Comparison of ENCODE assay signal across 20 cellular contexts in the genomic region with DNA sequence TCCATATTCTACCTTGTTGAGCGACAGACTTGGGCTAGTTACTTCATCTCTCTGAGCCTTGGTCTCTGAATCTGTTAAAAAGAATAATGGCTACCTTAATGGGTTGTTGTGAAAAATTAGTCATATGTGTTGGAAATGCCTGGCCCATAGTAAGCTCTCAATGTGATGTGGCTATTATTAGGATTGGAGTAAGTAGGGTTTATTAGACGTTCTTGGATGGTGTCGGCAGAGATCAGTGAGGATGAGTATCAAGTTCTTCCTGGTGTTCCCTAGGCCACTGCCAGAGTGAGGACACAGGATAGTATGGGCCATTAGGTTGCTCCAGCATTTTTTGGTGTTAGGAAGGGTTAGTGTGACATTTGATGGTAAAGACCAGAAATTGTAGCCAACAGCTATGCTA.
DNase-seq lines count a peak whose midpoint lies in the region; ATAC-seq, FAIRE-seq and TF ChIP-seq lines count a peak whose summit lies in the region.
"Had no signal": no experiment of that assay in that cellular context is flagged by ENCODE, and none has a peak within 500 bp of the region (broad histone marks: within the 10 kb centered on the region; RNA-seq: fewer than 3 reads in every experiment).

No MANE protein-coding gene starts in this region.

- H3K36me3 ChIP-seq in HEK293 (ENCODE audit: control insufficient read depth in 2 of 2, insufficient read depth in 1 of 2, low read length in 2 of 2) (no peaks in the 10 kb centered on the region), GM12878 (ENCODE audit: control insufficient read depth in 2 of 2, insufficient read depth in 2 of 2, low read length in 1 of 2) (no peaks in the 10 kb centered on the region), gastrocnemius medialis (no peaks in the 10 kb centered on the region), ovary (no peaks in the 10 kb centered on the region)
- H3K36me3 ChIP-seq: BE2C, HAP-1 had no signal

- POLR2A ChIA-PET in HEK293 (lab: Yijun Ruan, JAX) (no interaction called here), GM12878 (lab: Charles Lee) (no interaction called here)

- no peak overlapping the region for H2AFZ ChIP-seq in GM12878 (ENCODE audit: control insufficient read depth, low read depth, low read length)
- H2AFZ ChIP-seq: GM23248 had no signal

- DNase-seq in GM12878 (ENCODE audit: low read depth, low spot score) (no peak), gastrocnemius medialis (peak; percentile 55 to 61), activated T-cell treated with anti-CD3 and anti-CD28 coated beads for 4 hours (no peak), NCI-H510A (lab: John Stamatoyannopoulos, UW) (no peak), ovary (no peak)
- no peak for DNase-seq in stimulated activated naive CD8-positive, alpha-beta T cell treated with anti-CD3 and anti-CD28 coated beads, Interleukin-15, amount 100 ng/mL, for 72 hours
- DNase-seq: ACHN; BE2C; CD4-positive, alpha-beta memory T cell; DMS153; DMS79; GDM1; GM23248; KG1 had no signal

- TF ChIP-seq RAD21 in GM12878 (IDR thresholded peaks at IDR 0.05; ENCODE audit: insufficient read depth, low read depth, low read length): no peak

- peak; percentile 23 for FAIRE-seq in GM12878 (lab: Jason Lieb, UNC)
- FAIRE-seq: A204.1 had no signal

- CTCF ChIA-PET in HEK293 (lab: Yijun Ruan, JAX): interaction anchor here (1.0 kb wide), 1 partner anchor 592 kb away, joined by 4 read pairs; no protein-coding TSS in a partner anchor
- CTCF ChIA-PET in GM12878 (lab: Yijun Ruan, JAX): interaction anchor here (0.9 kb wide), 1 partner anchor 147 kb away, joined by 3 read pairs; no protein-coding TSS in a partner anchor

- WGBS in GM12878 (ENCODE audit: insufficient coverage, insufficient replicate concordance, low lambda C conversion rate, missing lambda C conversion rate): 98% methylated on average over 3 of the region's 3 CpGs
- 92 to 97% (median 93%) methylated on average over 3 of the region's 3 CpGs for WGBS in ovary, 3 donors

- H3K27me3 Mint-ChIP-seq in stimulated activated naive CD8-positive, alpha-beta T cell treated with anti-CD3 and anti-CD28 coated beads, Interleukin-15, amount 100 ng/mL, for 72 hours: peaks cover 10% of the 10 kb centered on the region
- H3K27me3 Mint-ChIP-seq: IgD-negative memory B cell had no signal

- peaks cover 0 to 10% of the 10 kb centered on the region in 2 donors for H3K9me3 Mint-ChIP-seq in stimulated activated naive CD8-positive, alpha-beta T cell treated with anti-CD3 and anti-CD28 coated beads, Interleukin-15, amount 100 ng/mL, for 72 hours
- H3K9me3 Mint-ChIP-seq: CD14-positive monocyte; CD4-positive, alpha-beta memory T cell; IgD-negative memory B cell had no signal

- H3K9me3 ChIP-seq in HEK293 (ENCODE audit: control insufficient read depth, insufficient read depth, low read depth, low read length): no peaks in the 10 kb centered on the region
- H3K9me3 ChIP-seq in GM12878 (replicated peaks; ENCODE audit: control insufficient read depth, insufficient read depth, low read length): no peaks in the 10 kb centered on the region; the same call in 2 of the 3 replicates
- no peaks in the 10 kb centered on the region for H3K9me3 ChIP-seq in gastrocnemius medialis
- no peaks in the 10 kb centered on the region for H3K9me3 ChIP-seq in ovary
- H3K9me3 ChIP-seq: BE2C, HAP-1 had no signal

- TF ChIP-seq POLR2A in GM12878 (IDR thresholded peaks at IDR 0.05; ENCODE audit: low read depth, low read length) (no peak), gastrocnemius medialis (IDR thresholded peaks at IDR 0.05) (no peak), ovary (IDR thresholded peaks at IDR 0.05) (no peak)

- no peak for TF ChIP-seq EP300 in GM12878 (IDR thresholded peaks at IDR 0.05; ENCODE audit: borderline replicate concordance in 1 of 2, control insufficient read depth in 1 of 2, low read depth in 2 of 2, low read length in 2 of 2)
- no peak for TF ChIP-seq EP300 in ovary (IDR thresholded peaks at IDR 0.05)

- SMC1A ChIA-PET in GM12878 (lab: Charles Lee; ENCODE audit: uncharacterized antibody, unreplicated experiment): interaction anchor here (1.0 to 1.7 kb wide), 2 partner anchors 16 to 66 kb away, joined by 3 to 4 read pairs; no protein-coding TSS in a partner anchor

- H3K4me1 ChIP-seq in HEK293 (ENCODE audit: control insufficient read depth, insufficient read depth, low read length) (no peaks in the 10 kb centered on the region), GM12878 (ENCODE audit: control insufficient read depth, insufficient read depth, low read length) (peaks cover 2% of the 10 kb centered on the region; the same call in 1 of the 2 replicates), gastrocnemius medialis (peaks cover 12 to 17% of the 10 kb centered on the region in 2 donors), ovary (ENCODE audit: insufficient read depth) (no peaks in the 10 kb centered on the region)
- H3K4me1 ChIP-seq: HAP-1 had no signal

- H3K4me1 Mint-ChIP-seq in stimulated activated naive CD8-positive, alpha-beta T cell treated with anti-CD3 and anti-CD28 coated beads, Interleukin-15, amount 100 ng/mL, for 72 hours: no peaks in the 10 kb centered on the region
- H3K4me1 Mint-ChIP-seq: CD4-positive, alpha-beta memory T cell had no signal

- no peak overlapping the region for H3K9ac ChIP-seq in GM12878 (ENCODE audit: control insufficient read depth, insufficient read depth, low read length)
- H3K9ac ChIP-seq: GM23248 had no signal

- H4K20me1 ChIP-seq in GM12878 (ENCODE audit: control insufficient read depth, insufficient read depth): no peaks in the 10 kb centered on the region

- RAD21 ChIA-PET in GM12878 (lab: Charles Lee; ENCODE audit: unreplicated experiment): interaction anchor here (1.0 kb wide), 1 partner anchor 119 kb away, joined by 3 read pairs; no protein-coding TSS in a partner anchor

- in situ Hi-C loops in GM12878 (cut with MboI) (no loop called here), gastrocnemius medialis (cut with MboI; ENCODE audit: low sequenced_read_pairs in 4 of 4) (no loop called here)

- no peaks in the 10 kb centered on the region for H3K27me3 ChIP-seq in GM12878 (replicated peaks in 1 of 2; ENCODE audit: control insufficient read depth in 2 of 2, insufficient read depth in 2 of 2, low read length in 1 of 2)
- no peaks in the 10 kb centered on the region for H3K27me3 ChIP-seq in gastrocnemius medialis
- H3K27me3 ChIP-seq in ovary: no peaks in the 10 kb centered on the region
- H3K27me3 ChIP-seq: BE2C had no signal

- H3K4me2 ChIP-seq in GM12878 (ENCODE audit: control insufficient read depth, insufficient read depth): no peak overlapping the region

- H3K27ac ChIP-seq in HEK293 (ENCODE audit: extremely low read depth, low read depth, low read length) (no peak overlapping the region), GM12878 (ENCODE audit: control insufficient read depth, insufficient read depth) (no peak overlapping the region), gastrocnemius medialis (peak overlapping the region; percentile 73 to 80 (median 79)), ovary (no peak overlapping the region)
- H3K27ac ChIP-seq: GM23248, HL-60 had no signal

- no peaks in the 10 kb centered on the region for H3K79me2 ChIP-seq in GM12878 (ENCODE audit: control insufficient read depth, insufficient read depth, low read length)

- no peak overlapping the region for H3K27ac Mint-ChIP-seq in stimulated activated naive CD8-positive, alpha-beta T cell treated with anti-CD3 and anti-CD28 coated beads, Interleukin-15, amount 100 ng/mL, for 72 hours
- H3K27ac Mint-ChIP-seq: CD14-positive monocyte; CD4-positive, alpha-beta memory T cell had no signal

- BruUV-seq in GM12878 (replicated peaks; lab: Mats Ljungman, UMichigan): no TSS peak

- intact Hi-C loops in GM12878 (cut with micrococcal nuclease; ENCODE audit: unreplicated experiment): no loop called here
- intact Hi-C loops in gastrocnemius medialis (cut with DNase I; ENCODE audit: low total_unique reads): loop anchor here (2.0 kb wide), 2 partner anchors 24 to 120 kb away; a partner anchor contains a TSS
- intact Hi-C loops in ovary (cut with DNase I): no loop called here

- TF ChIP-seq CTCF in HEK293 (tag by site-specific recombination; IDR thresholded peaks at IDR 0.05) (no peak), GM12878 (IDR thresholded peaks at IDR 0.05 in 2 of 3, conservative IDR thresholded peaks at IDR 0.05 in 1 of 3; ENCODE audit: control insufficient read depth in 2 of 3, extremely low read depth in 1 of 3, insufficient read depth in 1 of 3, low read depth in 3 of 3, low read length in 3 of 3) (no peak), gastrocnemius medialis (IDR thresholded peaks at IDR 0.05 in 4 of 5, conservative IDR thresholded peaks at IDR 0.05 in 1 of 5) (no peak), ovary (IDR thresholded peaks at IDR 0.05) (no peak)

- ATAC-seq in GM12878 (no peak), gastrocnemius medialis (peak; percentile 95 to 97)
- ATAC-seq in stimulated activated naive CD8-positive, alpha-beta T cell treated with anti-CD3 and anti-CD28 coated beads, Interleukin-15, amount 100 ng/mL, for 72 hours: no peak

- H3K4me3 ChIP-seq in HEK293 (ENCODE audit: low read depth, low read length) (no peak overlapping the region), GM12878 (no peak overlapping the region), gastrocnemius medialis (no peak overlapping the region), ovary (no peak overlapping the region)
- H3K4me3 ChIP-seq: GM23248, HAP-1 had no signal

- H3K4me3 Mint-ChIP-seq in stimulated activated naive CD8-positive, alpha-beta T cell treated with anti-CD3 and anti-CD28 coated beads, Interleukin-15, amount 100 ng/mL, for 72 hours: no peak overlapping the region
- H3K4me3 Mint-ChIP-seq: CD14-positive monocyte; CD4-positive, alpha-beta memory T cell; IgD-negative memory B cell had no signal

TF ChIP-seq in HEK293, 187 proteins besides CTCF, POLR2A, EP300 and RAD21 (continues in another document):
- TF ChIP-seq ZNF184 (tag by site-specific recombination; IDR thresholded peaks at IDR 0.05): no peak
- TF ChIP-seq ZXDB (tag by site-specific recombination; IDR thresholded peaks at IDR 0.05): no peak
- peak; percentile 55; the same call in 1 of the 2 replicates for TF ChIP-seq ZFP37 (tag by site-specific recombination; IDR thresholded peaks at IDR 0.05)

TF ChIP-seq in GM12878, 131 proteins besides CTCF, POLR2A, EP300 and RAD21 (continues in another document):
- TF ChIP-seq, protein P1, sequence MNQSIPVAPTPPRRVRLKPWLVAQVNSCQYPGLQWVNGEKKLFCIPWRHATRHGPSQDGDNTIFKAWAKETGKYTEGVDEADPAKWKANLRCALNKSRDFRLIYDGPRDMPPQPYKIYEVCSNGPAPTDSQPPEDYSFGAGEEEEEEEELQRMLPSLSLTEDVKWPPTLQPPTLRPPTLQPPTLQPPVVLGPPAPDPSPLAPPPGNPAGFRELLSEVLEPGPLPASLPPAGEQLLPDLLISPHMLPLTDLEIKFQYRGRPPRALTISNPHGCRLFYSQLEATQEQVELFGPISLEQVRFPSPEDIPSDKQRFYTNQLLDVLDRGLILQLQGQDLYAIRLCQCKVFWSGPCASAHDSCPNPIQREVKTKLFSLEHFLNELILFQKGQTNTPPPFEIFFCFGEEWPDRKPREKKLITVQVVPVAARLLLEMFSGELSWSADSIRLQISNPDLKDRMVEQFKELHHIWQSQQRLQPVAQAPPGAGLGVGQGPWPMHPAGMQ (IDR thresholded peaks at IDR 0.05; ENCODE audit: borderline replicate concordance): no peak
- no peak for TF ChIP-seq ESRRA (IDR thresholded peaks at IDR 0.05; ENCODE audit: low read length)

Comparison
In these comparisons a context has a peak if more than half of its experiments do, and no peak if none do; other contexts are left out.
1. H3K27ac ChIP-seq: peak in gastrocnemius medialis (4 of 4); none in HEK293 (single experiment), GM12878 (single experiment) and ovary (0 of 2).
2. ATAC-seq: peak in gastrocnemius medialis (2 of 2); none in GM12878 (single experiment) and stimulated activated naive CD8-positive, alpha-beta T cell treated with anti-CD3 and anti-CD28 coated beads, Interleukin-15, amount 100 ng/mL, for 72 hours (single experiment).
3. DNase-seq: peak in gastrocnemius medialis (2 of 2); none in GM12878 (single experiment), stimulated activated naive CD8-positive, alpha-beta T cell treated with anti-CD3 and anti-CD28 coated beads, Interleukin-15, amount 100 ng/mL, for 72 hours (0 of 2), activated T-cell treated with anti-CD3 and anti-CD28 coated beads for 4 hours (single experiment), NCI-H510A (single experiment) and ovary (0 of 5).